In the genomic region with DNA sequence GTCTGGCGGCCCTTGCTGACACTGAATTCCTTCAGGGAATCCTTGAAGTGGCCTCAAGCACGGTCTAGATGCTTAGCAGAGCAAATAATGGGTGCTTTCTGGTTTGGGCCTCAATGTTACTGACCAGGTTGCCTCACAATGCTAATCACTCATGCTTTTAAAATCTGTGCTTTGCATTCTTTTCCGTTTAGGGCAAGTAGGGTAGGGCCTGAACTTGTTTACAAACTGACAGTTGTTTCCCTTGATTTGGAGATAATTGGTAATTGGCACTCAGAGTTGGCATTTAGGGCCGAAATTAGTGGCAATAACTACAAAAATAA, we compare ENCODE assay signal across 8 cellular contexts. TPM values are rescaled to one million over a fixed set of nuclear protein-coding genes. Genes with fewer than 3 reads are reported as not detected.
DNase-seq lines count a peak whose midpoint lies in the region; ATAC-seq and TF ChIP-seq lines count a peak whose summit lies in the region.

No MANE protein-coding gene starts in this region.

- peaks cover 5% of the 10 kb centered on the region; the same call in 1 of the 2 replicates for H3K36me3 Mint-ChIP-seq in WTC11

- H3K27ac Mint-ChIP-seq in WTC11: no peak overlapping the region

- H3K27me3 Mint-ChIP-seq in WTC11 (ENCODE audit: low read depth): no peaks in the 10 kb centered on the region

- H3K9me3 Mint-ChIP-seq in WTC11: no peaks in the 10 kb centered on the region

- peaks cover 17% of the 10 kb centered on the region for H3K4me1 Mint-ChIP-seq in WTC11

- POLR2A ChIA-PET in WTC11 (lab: Charles Lee): no interaction called here

- H3K4me3 ChIP-seq in GM12875 (ENCODE audit: low read depth, low read length) (peak overlapping the region; percentile 94), foreskin fibroblast (ENCODE audit: low read depth in 1 of 2, low read length in 2 of 2) (peak overlapping the region; percentile 87 to 98), retinal pigment epithelial cell (ENCODE audit: low read length) (peak overlapping the region; percentile 90)

- ATAC-seq in WTC11 (no peak), HG03354 (IDR thresholded peaks at IDR 0.05; ENCODE audit: poor library complexity, severe bottlenecking, unreplicated experiment) (no peak)

- no peak for TF ChIP-seq CTCF in GM12875 (IDR thresholded peaks at IDR 0.05; ENCODE audit: borderline replicate concordance, insufficient read depth, low read depth, low read length)
- TF ChIP-seq CTCF in WTC11 (IDR thresholded peaks at IDR 0.05): no peak
- TF ChIP-seq CTCF in foreskin fibroblast (IDR thresholded peaks at IDR 0.05; ENCODE audit: low read depth, low read length): no peak
- no peak for TF ChIP-seq CTCF in retinal pigment epithelial cell (conservative IDR thresholded peaks at IDR 0.05; ENCODE audit: low read depth, low read length)

- CTCF ChIA-PET in WTC11 (lab: Charles Lee): interaction anchor here (0.5 to 1.6 kb wide), 6 partner anchors 13 to 264 kb away, joined by 3 to 10 read pairs (median 4); no protein-coding TSS in a partner anchor

- DNase-seq in WTC11 (ENCODE audit: low spot score) (no peak), foreskin fibroblast (no peak), retinal pigment epithelial cell (ENCODE audit: low read depth) (no peak), NCI-H2107 (lab: John Stamatoyannopoulos, UW) (no peak), 8988T (no peak)
- no peak for DNase-seq in effector CD8-positive, alpha-beta T cell (lab: John Stamatoyannopoulos, UW)

- H3K4me3 Mint-ChIP-seq in WTC11: peak overlapping the region; percentile 82

TF ChIP-seq in WTC11, 78 proteins besides CTCF, POLR2A, EP300 and RAD21:
- no peak for TF ChIP-seq MYBL2 (CRISPR knock-in tag; IDR thresholded peaks at IDR 0.05)
- TF ChIP-seq, protein P1, sequence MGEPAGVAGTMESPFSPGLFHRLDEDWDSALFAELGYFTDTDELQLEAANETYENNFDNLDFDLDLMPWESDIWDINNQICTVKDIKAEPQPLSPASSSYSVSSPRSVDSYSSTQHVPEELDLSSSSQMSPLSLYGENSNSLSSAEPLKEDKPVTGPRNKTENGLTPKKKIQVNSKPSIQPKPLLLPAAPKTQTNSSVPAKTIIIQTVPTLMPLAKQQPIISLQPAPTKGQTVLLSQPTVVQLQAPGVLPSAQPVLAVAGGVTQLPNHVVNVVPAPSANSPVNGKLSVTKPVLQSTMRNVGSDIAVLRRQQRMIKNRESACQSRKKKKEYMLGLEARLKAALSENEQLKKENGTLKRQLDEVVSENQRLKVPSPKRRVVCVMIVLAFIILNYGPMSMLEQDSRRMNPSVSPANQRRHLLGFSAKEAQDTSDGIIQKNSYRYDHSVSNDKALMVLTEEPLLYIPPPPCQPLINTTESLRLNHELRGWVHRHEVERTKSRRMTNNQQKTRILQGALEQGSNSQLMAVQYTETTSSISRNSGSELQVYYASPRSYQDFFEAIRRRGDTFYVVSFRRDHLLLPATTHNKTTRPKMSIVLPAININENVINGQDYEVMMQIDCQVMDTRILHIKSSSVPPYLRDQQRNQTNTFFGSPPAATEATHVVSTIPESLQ (CRISPR knock-in tag; IDR thresholded peaks at IDR 0.05): no peak
- TF ChIP-seq NFE2L1 (CRISPR knock-in tag; IDR thresholded peaks at IDR 0.05): no peak
TF ChIP-seq in WTC11: peak in this region for 0.

RNA-seq across cellular contexts. Expression of gene VPS13D, which starts 1.4 kb away (rescaled TPM):
- total RNA-seq in WTC11 (2021): 22.1 to 29.0 TPM (median 27.5 TPM) in 3 replicates
